24 cellular contexts compared by ENCODE assay signal in genomic region chr13:110466261-110466660, GRCh38.
DNase-seq lines count a peak whose midpoint lies in the region; ATAC-seq and TF ChIP-seq lines count a peak whose summit lies in the region.
"Had no signal": no experiment of that assay in that cellular context is flagged by ENCODE, and none has a peak within 500 bp of the region (broad histone marks: within the 10 kb centered on the region; RNA-seq: fewer than 3 reads in every experiment).

No MANE protein-coding gene starts in this region.

- H3K27ac Mint-ChIP-seq in dendritic cell treated with granulocyte-macrophage colony-stimulating factor and Interleukin-4, amounts not matched to agents 40 ng/mL and 50 ng/mL, for 4 days: peak overlapping the region; percentile 1
- peak overlapping the region; percentile 32 for H3K27ac Mint-ChIP-seq in stimulated activated naive B cell treated with anti-CD40 and anti-IgM and Interleukin-4, amounts not matched to agents 10 μg/mL and 1 μg/mL and 100 μg/mL, for 72 hours
- H3K27ac Mint-ChIP-seq: activated naive CD8-positive, alpha-beta T cell treated with anti-CD3 and anti-CD28 coated beads, Interleukin-2, amount 10 ng/mL, durations not matched to agents 7 days and 5 days; activated T-helper 1 cell treated with anti-CD3 and anti-CD28 coated beads, Interleukin-12 subunit alpha, Interleukin-12 subunit beta, Interleukin-2, Interleukin-4 antibody, amounts not matched to agents 30 ng/mL and 10 ng/mL and 1 ng/mL, durations not matched to agents 14 hours and 24 hours and 36 hours; natural killer cell treated with Interleukin-12 subunit alpha and Interleukin-12 subunit beta and Interleukin-15 and Interleukin-18, amount 100 ng/mL, for 72 hours had no signal

- no peaks in the 10 kb centered on the region for H3K9me3 ChIP-seq in gastrocnemius medialis
- H3K9me3 ChIP-seq: prostate gland, SJSA1, upper lobe of left lung had no signal

- ATAC-seq in stimulated activated naive B cell treated with anti-CD40 and anti-IgM and Interleukin-4, amounts not matched to agents 10 μg/mL and 1 μg/mL and 100 μg/mL, for 72 hours (replicated peaks): no peak
- ATAC-seq in gastrocnemius medialis (no peak), GM18873 (IDR thresholded peaks at IDR 0.05; ENCODE audit: low FRiP score, unreplicated experiment) (no peak), HG03469 (IDR thresholded peaks at IDR 0.05; ENCODE audit: unreplicated experiment) (no peak)
- ATAC-seq: natural killer cell treated with Interleukin-12 subunit alpha and Interleukin-12 subunit beta and Interleukin-15 and Interleukin-18, amount 100 ng/mL, for 72 hours; PC-3 had no signal

- H3K36me3 ChIP-seq in gastrocnemius medialis: peaks cover 0 to 6% of the 10 kb centered on the region in 2 donors

- no peak overlapping the region for H3K27ac ChIP-seq in gastrocnemius medialis
- H3K27ac ChIP-seq: coronary artery, prostate gland, SJSA1, skin epidermis, upper lobe of left lung had no signal

- H3K4me1 ChIP-seq in gastrocnemius medialis: no peaks in the 10 kb centered on the region
- H3K4me1 ChIP-seq: prostate gland had no signal

- peaks cover 50% of the 10 kb centered on the region for H3K4me1 Mint-ChIP-seq in dendritic cell treated with granulocyte-macrophage colony-stimulating factor and Interleukin-4, amounts not matched to agents 40 ng/mL and 50 ng/mL, for 4 days (ENCODE audit: low read depth)
- H3K4me1 Mint-ChIP-seq in stimulated activated naive B cell treated with anti-CD40 and anti-IgM and Interleukin-4, amounts not matched to agents 10 μg/mL and 1 μg/mL and 100 μg/mL, for 72 hours: peaks cover 49 to 76% of the 10 kb centered on the region in 2 donors

- H3K27me3 Mint-ChIP-seq in dendritic cell treated with granulocyte-macrophage colony-stimulating factor and Interleukin-4, amounts not matched to agents 40 ng/mL and 50 ng/mL, for 4 days: peaks cover 56% of the 10 kb centered on the region
- H3K27me3 Mint-ChIP-seq in stimulated activated naive B cell treated with anti-CD40 and anti-IgM and Interleukin-4, amounts not matched to agents 10 μg/mL and 1 μg/mL and 100 μg/mL, for 72 hours: no peaks in the 10 kb centered on the region

- DNase-seq in NCI-H510A treated with DMSO at 0.1 percent for 48 hours (lab: John Stamatoyannopoulos, UW): peak; percentile 32
- DNase-seq in NCI-H510A (lab: John Stamatoyannopoulos, UW): no peak
- peak; percentile 42 for DNase-seq in NCI-H2107 treated with DMSO at 0.1 percent for 48 hours (lab: John Stamatoyannopoulos, UW; ENCODE audit: unreplicated experiment)
- DNase-seq in stimulated activated naive B cell treated with anti-CD40 and anti-IgM and Interleukin-4, amounts not matched to agents 10 μg/mL and 1 μg/mL and 100 μg/mL, for 72 hours: no peak
- no peak for DNase-seq in gastrocnemius medialis
- DNase-seq: 8988T; activated naive CD8-positive, alpha-beta T cell treated with anti-CD3 and anti-CD28 coated beads, Interleukin-2, amount 10 ng/mL, durations not matched to agents 7 days and 5 days; Calu3; mammary epithelial cell; NCI-H1436 treated with DMSO at 0.1 percent for 48 hours; NCI-H526 treated with DMSO at 0.1 percent for 48 hours; PC-3; stimulated activated CD4-positive, alpha-beta T cell treated with anti-CD3 and anti-CD28 coated beads, Interleukin-2, amount 100 ng/mL, for 48 hours; T-helper 2 cell; upper lobe of left lung had no signal

- no peaks in the 10 kb centered on the region for H3K9me3 Mint-ChIP-seq in dendritic cell treated with granulocyte-macrophage colony-stimulating factor and Interleukin-4, amounts not matched to agents 40 ng/mL and 50 ng/mL, for 4 days
- peaks cover 0 to 3% of the 10 kb centered on the region in 2 donors for H3K9me3 Mint-ChIP-seq in stimulated activated naive B cell treated with anti-CD40 and anti-IgM and Interleukin-4, amounts not matched to agents 10 μg/mL and 1 μg/mL and 100 μg/mL, for 72 hours
- H3K9me3 Mint-ChIP-seq: activated naive CD8-positive, alpha-beta T cell treated with anti-CD3 and anti-CD28 coated beads, Interleukin-2, amount 10 ng/mL, durations not matched to agents 7 days and 5 days; activated T-helper 1 cell treated with anti-CD3 and anti-CD28 coated beads, Interleukin-12 subunit alpha, Interleukin-12 subunit beta, Interleukin-2, Interleukin-4 antibody, amounts not matched to agents 30 ng/mL and 10 ng/mL and 1 ng/mL, durations not matched to agents 14 hours and 24 hours and 36 hours; natural killer cell treated with Interleukin-12 subunit alpha and Interleukin-12 subunit beta and Interleukin-15 and Interleukin-18, amount 100 ng/mL, for 72 hours had no signal

- no peak for TF ChIP-seq POLR2A in gastrocnemius medialis (IDR thresholded peaks at IDR 0.05)

- H3K4me3 ChIP-seq in gastrocnemius medialis: no peak overlapping the region
- H3K4me3 ChIP-seq: coronary artery, prostate gland, SJSA1, skin epidermis, upper lobe of left lung had no signal

- in situ Hi-C loops in gastrocnemius medialis (cut with MboI; ENCODE audit: low sequenced_read_pairs in 4 of 4): loop anchor here in 1 of 4 donors (25.0 kb wide), 2 partner anchors 96 to 346 kb away; partner anchors contain the start of gene RAB20

- no peaks in the 10 kb centered on the region for H3K27me3 ChIP-seq in gastrocnemius medialis
- H3K27me3 ChIP-seq: upper lobe of left lung had no signal

- H3K4me3 Mint-ChIP-seq in dendritic cell treated with granulocyte-macrophage colony-stimulating factor and Interleukin-4, amounts not matched to agents 40 ng/mL and 50 ng/mL, for 4 days: no peak overlapping the region
- no peak overlapping the region for H3K4me3 Mint-ChIP-seq in stimulated activated naive B cell treated with anti-CD40 and anti-IgM and Interleukin-4, amounts not matched to agents 10 μg/mL and 1 μg/mL and 100 μg/mL, for 72 hours
- H3K4me3 Mint-ChIP-seq: activated naive CD8-positive, alpha-beta T cell treated with anti-CD3 and anti-CD28 coated beads, Interleukin-2, amount 10 ng/mL, durations not matched to agents 7 days and 5 days; activated T-helper 1 cell treated with anti-CD3 and anti-CD28 coated beads, Interleukin-12 subunit alpha, Interleukin-12 subunit beta, Interleukin-2, Interleukin-4 antibody, amounts not matched to agents 30 ng/mL and 10 ng/mL and 1 ng/mL, durations not matched to agents 14 hours and 24 hours and 36 hours; natural killer cell treated with Interleukin-12 subunit alpha and Interleukin-12 subunit beta and Interleukin-15 and Interleukin-18, amount 100 ng/mL, for 72 hours had no signal

- TF ChIP-seq CTCF in gastrocnemius medialis (IDR thresholded peaks at IDR 0.05 in 4 of 5, conservative IDR thresholded peaks at IDR 0.05 in 1 of 5): no peak

- no peaks in the 10 kb centered on the region for H3K36me3 Mint-ChIP-seq in dendritic cell treated with granulocyte-macrophage colony-stimulating factor and Interleukin-4, amounts not matched to agents 40 ng/mL and 50 ng/mL, for 4 days (ENCODE audit: low read depth)
- peaks cover 2 to 9% of the 10 kb centered on the region in 2 donors for H3K36me3 Mint-ChIP-seq in stimulated activated naive B cell treated with anti-CD40 and anti-IgM and Interleukin-4, amounts not matched to agents 10 μg/mL and 1 μg/mL and 100 μg/mL, for 72 hours
- H3K36me3 Mint-ChIP-seq: activated naive CD8-positive, alpha-beta T cell treated with anti-CD3 and anti-CD28 coated beads, Interleukin-2, amount 10 ng/mL, durations not matched to agents 7 days and 5 days; natural killer cell treated with Interleukin-12 subunit alpha and Interleukin-12 subunit beta and Interleukin-15 and Interleukin-18, amount 100 ng/mL, for 72 hours had no signal

- intact Hi-C loops in dendritic cell treated with granulocyte-macrophage colony-stimulating factor and Interleukin-4, amounts not matched to agents 40 ng/mL and 50 ng/mL, for 4 days (cut with micrococcal nuclease): no loop called here
- intact Hi-C loops in gastrocnemius medialis (cut with DNase I; ENCODE audit: low total_unique reads): no loop called here

Comparison
In these comparisons a context has a peak if more than half of its experiments do, and no peak if none do; other contexts are left out.
1. DNase-seq: peak in NCI-H510A treated with DMSO at 0.1 percent for 48 hours (single experiment) and NCI-H2107 treated with DMSO at 0.1 percent for 48 hours (single experiment); none in NCI-H510A (single experiment), stimulated activated naive B cell treated with anti-CD40 and anti-IgM and Interleukin-4, amounts not matched to agents 10 μg/mL and 1 μg/mL and 100 μg/mL, for 72 hours (single experiment) and gastrocnemius medialis (0 of 2).